20 cellular contexts compared by ENCODE assay signal in the genomic region with DNA sequence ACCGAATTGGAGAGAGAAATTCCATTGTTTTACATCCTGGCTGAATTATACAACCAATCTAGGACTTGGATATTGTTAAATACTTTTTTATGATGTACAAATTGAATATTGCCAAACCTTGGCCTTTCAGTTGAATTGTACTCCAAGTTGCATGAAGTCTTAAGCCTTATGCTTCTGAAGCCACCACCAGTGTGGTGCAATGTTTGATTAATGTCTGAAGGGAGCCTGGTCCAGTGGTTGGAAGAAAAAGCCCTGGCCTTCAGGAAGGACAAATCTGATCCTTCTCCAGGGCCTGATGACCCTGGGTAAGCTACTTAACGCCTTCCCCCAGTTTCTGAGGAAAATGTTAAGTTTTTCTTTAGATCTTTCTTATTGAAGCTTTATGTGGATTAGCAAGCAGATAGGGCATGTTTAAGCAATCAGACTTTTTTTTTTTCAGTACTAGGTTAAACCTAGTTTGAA.
DNase-seq lines count a peak whose midpoint lies in the region; ATAC-seq, FAIRE-seq and TF ChIP-seq lines count a peak whose summit lies in the region.
"Had no signal": no experiment of that assay in that cellular context is flagged by ENCODE, and none has a peak within 500 bp of the region (broad histone marks: within the 10 kb centered on the region; RNA-seq: fewer than 3 reads in every experiment).

No MANE protein-coding gene starts in this region.

- H2AFZ ChIP-seq in GM23248 (no peak overlapping the region), PC-3 (ENCODE audit: low read length) (no peak overlapping the region)
- H2AFZ ChIP-seq: PC-9 had no signal

- H4K20me1 ChIP-seq in GM23248 (ENCODE audit: insufficient read depth) = no peaks in the 10 kb centered on the region
- no peaks in the 10 kb centered on the region for H4K20me1 ChIP-seq in PC-3 (ENCODE audit: low read length)

- H3K9me3 ChIP-seq in GM23248 (ENCODE audit: low read depth) (no peaks in the 10 kb centered on the region), PC-3 (ENCODE audit: low read length) (no peaks in the 10 kb centered on the region), esophagus muscularis mucosa (no peaks in the 10 kb centered on the region), pancreas (no peaks in the 10 kb centered on the region), upper lobe of left lung (no peaks in the 10 kb centered on the region)
- H3K9me3 ChIP-seq: adrenal gland, heart right ventricle had no signal

- DNase-seq in GM23248 (no peak), PC-3 (no peak), esophagus muscularis mucosa (ENCODE audit: extremely low spot score) (no peak), pancreas (no peak), amygdala (lab: John Stamatoyannopoulos, UW) (no peak), upper lobe of left lung (no peak)
- no peak for DNase-seq in stimulated activated CD4-positive, alpha-beta T cell treated with anti-CD3 and anti-CD28 coated beads, Interleukin-2, amount 100 ng/mL, for 24 hours
- DNase-seq: activated CD4-positive, alpha-beta T cell treated with anti-CD3 and anti-CD28 coated beads, Interleukin-2, amount 50 U/mL, for 1 hour; activated CD8-positive, alpha-beta memory T cell treated with anti-CD3 and anti-CD28 coated beads, Interleukin-2, amount 50 U/mL, for 4 hours; activated effector memory CD4-positive, alpha-beta T cell treated with Interleukin-2 at 50 U/mL for 16 hours; effector CD8-positive, alpha-beta T cell; heart right ventricle; NCI-H187; NCI-H226; PC-9; SIG-M5; stimulated activated CD4-positive, alpha-beta T cell treated with anti-CD3 and anti-CD28 coated beads, Interleukin-12 subunit alpha, Interleukin-12 subunit beta, amount 100 ng/mL, for 4 hours; stimulated activated CD8-positive, alpha-beta memory T cell treated with anti-CD3 and anti-CD28 coated beads, Interleukin-4, amount 100 ng/mL, for 48 hours had no signal

- H3K27me3 ChIP-seq in GM23248 (replicated peaks; ENCODE audit: insufficient read depth) (no peaks in the 10 kb centered on the region), PC-3 (ENCODE audit: low read length) (no peaks in the 10 kb centered on the region), esophagus muscularis mucosa (no peaks in the 10 kb centered on the region), pancreas (no peaks in the 10 kb centered on the region), upper lobe of left lung (no peaks in the 10 kb centered on the region)
- H3K27me3 ChIP-seq: adrenal gland, heart right ventricle had no signal

- BruUV-seq in PC-3 (replicated peaks; lab: Mats Ljungman, UMichigan) = no TSS peak

- TF ChIP-seq EP300 in esophagus muscularis mucosa (IDR thresholded peaks at IDR 0.05) (no peak), upper lobe of left lung (IDR thresholded peaks at IDR 0.05) (no peak)

- H3K27ac ChIP-seq in GM23248 (peak overlapping the region; percentile 27), PC-3 (ENCODE audit: low read length) (peak overlapping the region; percentile 27; the same call in 1 of the 2 replicates), esophagus muscularis mucosa (replicated peaks in 1 of 4) (peak overlapping the region; percentile 4 to 49 (median 24)), pancreas (peak overlapping the region in 2 of 4 donors; percentile 0 to 30), upper lobe of left lung (no peak overlapping the region)
- H3K27ac ChIP-seq: adrenal gland, PC-9 had no signal

- H3K9ac ChIP-seq in GM23248 (no peak overlapping the region), PC-3 (ENCODE audit: low read length) (no peak overlapping the region)

- CTCF ChIA-PET in PC-3 (lab: Charles Lee) = no interaction called here

- 51 to 54% methylated on average over 2 of the region's 2 CpGs for WGBS in GM23248 (ENCODE audit: low coverage in 1 of 2, low lambda C conversion rate in 2 of 2, missing lambda C conversion rate in 2 of 2), 2 experiments
- WGBS in esophagus muscularis mucosa = 79% methylated on average over 2 of the region's 2 CpGs
- WGBS in pancreas, 2 donors = 81 to 83% methylated on average over 2 of the region's 2 CpGs
- 70 to 93% methylated on average over 2 of the region's 2 CpGs for WGBS in upper lobe of left lung, 2 donors

- no peak for TF ChIP-seq POLR2A in esophagus muscularis mucosa (IDR thresholded peaks at IDR 0.05; ENCODE audit: low read depth)
- TF ChIP-seq POLR2A in upper lobe of left lung (IDR thresholded peaks at IDR 0.05) = no peak

- H3K79me2 ChIP-seq in GM23248 (ENCODE audit: insufficient read depth) = no peaks in the 10 kb centered on the region
- no peaks in the 10 kb centered on the region for H3K79me2 ChIP-seq in PC-3 (ENCODE audit: low read length)

- no peaks in the 10 kb centered on the region for H3K36me3 ChIP-seq in GM23248 (ENCODE audit: low read depth)
- H3K36me3 ChIP-seq in PC-3 (ENCODE audit: low read depth, low read length) = 0 out of 2 replicates have a peak, but pooled peaks cover 3% of the 10 kb centered on the region
- H3K36me3 ChIP-seq in esophagus muscularis mucosa = peaks cover 0 to 15% (median 2%) of the 10 kb centered on the region in 4 donors
- H3K36me3 ChIP-seq in pancreas = no peaks in the 10 kb centered on the region
- peaks cover 0 to 11% (median 0%) of the 10 kb centered on the region in 4 donors for H3K36me3 ChIP-seq in upper lobe of left lung
- H3K36me3 ChIP-seq: adrenal gland had no signal

- H3K9me2 ChIP-seq in GM23248 (ENCODE audit: insufficient read depth) (no peaks in the 10 kb centered on the region), PC-3 (replicated peaks; ENCODE audit: low read length) (no peaks in the 10 kb centered on the region)

- ATAC-seq in PC-3 (no peak), pancreas (peak in 3 of 4 donors; percentile 16 to 36 (median 20)), HG03457 (IDR thresholded peaks at IDR 0.05; ENCODE audit: unreplicated experiment) (no peak), upper lobe of left lung (ENCODE audit: low FRiP score in 2 of 2) (no peak)

- intact Hi-C loops in PC-3 (cut with micrococcal nuclease) = no loop called here
- intact Hi-C loops in esophagus muscularis mucosa (cut with DNase I) = no loop called here
- intact Hi-C loops in pancreas (cut with DNase I) = no loop called here

- TF ChIP-seq CTCF in PC-3 (conservative IDR thresholded peaks at IDR 0.05; ENCODE audit: low read depth, low read length) (no peak), esophagus muscularis mucosa (IDR thresholded peaks at IDR 0.05) (no peak), pancreas (IDR thresholded peaks at IDR 0.05) (no peak), upper lobe of left lung (IDR thresholded peaks at IDR 0.05) (no peak)

- no peak for FAIRE-seq in pancreas (lab: Jason Lieb, UNC)

- in situ Hi-C loops in GM23248 (cut with MboI) = no loop called here

- H3K4me1 ChIP-seq in GM23248 (ENCODE audit: insufficient read depth) (peaks cover 18% of the 10 kb centered on the region), PC-3 (ENCODE audit: insufficient read depth, low read length) (peaks cover 7% of the 10 kb centered on the region; the same call in 1 of the 2 replicates), esophagus muscularis mucosa (peaks cover 11 to 45% (median 33%) of the 10 kb centered on the region in 4 donors), pancreas (peaks cover 11 to 16% (median 12%) of the 10 kb centered on the region in 3 donors), upper lobe of left lung (peaks cover 0 to 16% (median 11%) of the 10 kb centered on the region in 4 donors)

- H3F3A ChIP-seq in GM23248 (ENCODE audit: insufficient read depth) = peaks cover 30% of the 10 kb centered on the region
- H3F3A ChIP-seq in PC-3 (ENCODE audit: low read length, unreplicated experiment) = no peaks in the 10 kb centered on the region

- H3K4me3 ChIP-seq in GM23248 (no peak overlapping the region), PC-3 (ENCODE audit: low read length) (no peak overlapping the region), esophagus muscularis mucosa (no peak overlapping the region), pancreas (no peak overlapping the region), upper lobe of left lung (no peak overlapping the region)
- H3K4me3 ChIP-seq: adrenal gland, heart right ventricle, PC-9 had no signal

- H3K4me2 ChIP-seq in GM23248 (ENCODE audit: unreplicated experiment) (no peak overlapping the region), PC-3 (ENCODE audit: low read length) (no peak overlapping the region)
- H3K4me2 ChIP-seq: PC-9 had no signal

- POLR2A ChIA-PET in PC-3 (lab: Charles Lee; ENCODE audit: unreplicated experiment) = no interaction called here

Comparison
In these comparisons a context has a peak if more than half of its experiments do, and no peak if none do; other contexts are left out.
1. H3K27ac ChIP-seq: peak in GM23248 (single experiment), PC-3 (single experiment) and esophagus muscularis mucosa (4 of 4); none in upper lobe of left lung (0 of 4).
2. ATAC-seq: peak in pancreas (3 of 4); none in PC-3 (single experiment), HG03457 (single experiment) and upper lobe of left lung (0 of 2).